24 cellular contexts compared by ENCODE assay signal in the genomic region with DNA sequence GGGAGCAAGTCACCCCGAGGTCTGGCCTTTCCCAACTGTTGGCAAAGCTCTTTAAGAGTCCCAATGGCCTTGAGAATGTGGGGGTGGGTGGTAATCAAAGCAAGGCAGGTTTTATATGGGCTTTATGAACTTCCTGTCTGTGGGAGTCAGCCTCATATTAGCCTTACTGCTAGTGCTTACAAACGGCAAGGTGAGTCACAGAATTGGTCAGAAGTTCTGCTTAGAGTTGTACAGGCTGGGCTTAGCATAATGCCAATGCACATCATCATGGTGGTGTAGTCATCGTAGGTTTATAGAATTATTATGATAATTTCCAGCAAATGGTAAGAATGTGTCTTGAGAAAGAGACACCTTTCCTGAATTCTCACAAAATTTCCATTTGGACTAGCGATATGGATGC.
"Had no signal": no experiment of that assay in that cellular context is flagged by ENCODE, and none has a peak within 500 bp of the region (broad histone marks: within the 10 kb centered on the region; RNA-seq: fewer than 3 reads in every experiment).

No MANE protein-coding gene starts in this region.

- ATAC-seq: gastroesophageal sphincter; left lobe of liver; lower lobe of right lung; naive thymus-derived CD4-positive, alpha-beta T cell; right lobe of liver; stimulated activated memory B cell treated with anti-CD40 and anti-IgM and Interleukin-4, amounts not matched to agents 10 μg/mL and 1 μg/mL and 100 μg/mL, for 72 hours had no signal

- FAIRE-seq: astrocyte, kidney, TTC549, urothelium cell line had no signal

- H3K27ac ChIP-seq: adrenal gland, coronary artery, gastroesophageal sphincter, lower lobe of right lung, right lobe of liver, skin epidermis, transverse colon had no signal

- H3K36me3 ChIP-seq: adrenal gland, gastroesophageal sphincter, lower lobe of right lung, right lobe of liver, transverse colon had no signal

- H3K4me3 ChIP-seq: adrenal gland, coronary artery, gastroesophageal sphincter, lower lobe of right lung, right lobe of liver, skin epidermis, transverse colon had no signal

- H3K27me3 ChIP-seq: adrenal gland, gastroesophageal sphincter, right lobe of liver, transverse colon had no signal

- H3K9me3 ChIP-seq: adrenal gland, gastroesophageal sphincter, lower lobe of right lung, right lobe of liver, transverse colon had no signal

- DNase-seq: activated CD4-positive, alpha-beta T cell treated with anti-CD3 and anti-CD28 coated beads, Interleukin-2, amount 50 U/mL, for 4 hours; activated CD8-positive, alpha-beta memory T cell treated with anti-CD3 and anti-CD28 coated beads for 24 hours; activated CD8-positive, alpha-beta memory T cell treated with anti-CD3 and anti-CD28 coated beads, Interleukin-2, amount 50 U/mL, for 4 hours; activated naive CD4-positive, alpha-beta T cell; activated T-cell treated with anti-CD3 and anti-CD28 coated beads, Interleukin-2, amount 50 U/mL, for 24 hours; adrenal gland; cerebellar nuclear complex; head of caudate nucleus; kidney; lower lobe of right lung; naive thymus-derived CD4-positive, alpha-beta T cell; occipital lobe; right lobe of liver; stimulated activated CD4-positive, alpha-beta T cell treated with anti-CD3 and anti-CD28 coated beads, Interleukin-1b, Interleukin-23, amount 100 ng/mL, for 48 hours; T-helper 1 cell; transverse colon had no signal

- H3K4me1 ChIP-seq: adrenal gland, gastroesophageal sphincter, lower lobe of right lung, right lobe of liver, transverse colon had no signal
